8 cellular contexts compared by ENCODE assay signal in the genomic region with DNA sequence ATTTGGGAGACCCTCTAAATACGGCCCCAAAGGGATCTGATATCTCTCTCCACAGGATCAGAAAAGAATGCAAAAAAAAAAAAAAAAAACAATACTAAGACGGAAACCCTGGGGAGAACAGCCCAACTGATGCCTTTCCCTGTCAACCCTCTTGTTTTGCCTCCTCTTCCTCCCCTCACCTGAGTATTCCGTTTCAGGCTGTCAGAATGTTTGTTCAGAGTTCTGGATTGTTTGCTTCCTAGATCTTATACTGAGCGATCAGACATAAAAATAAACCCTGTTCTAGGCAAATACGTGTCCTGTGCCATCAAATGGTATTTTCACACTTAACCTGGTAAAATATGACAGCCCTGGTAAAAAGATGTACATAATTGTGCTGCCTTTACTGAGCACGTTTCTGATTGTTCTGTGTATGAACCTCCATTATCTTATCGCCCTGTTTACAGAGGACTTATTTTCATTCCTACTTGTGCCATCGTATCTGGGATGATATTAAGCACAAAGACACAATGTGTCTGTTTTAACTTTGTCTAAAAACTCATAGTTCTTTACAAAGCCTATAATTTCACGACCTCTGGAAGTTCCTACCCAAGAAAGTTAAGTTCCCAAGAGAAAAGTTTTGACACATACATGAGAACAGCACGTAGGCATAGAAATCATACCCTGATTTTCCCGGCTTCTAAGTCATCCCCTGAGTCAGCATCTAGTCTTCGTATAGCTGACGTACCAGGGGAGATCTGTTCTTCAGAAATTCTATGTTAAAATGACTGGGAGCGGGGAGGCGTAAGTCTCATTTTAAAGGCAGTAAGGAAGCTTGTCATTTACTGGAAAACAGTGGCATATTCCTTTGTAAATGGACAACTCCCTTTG. TPM values are rescaled to one million over a fixed set of nuclear protein-coding genes. Genes with fewer than 3 reads are reported as not detected.
A peak's percentile ranks its signal among the peaks of the same experiment; 100 is the strongest.
DNase-seq lines count a peak whose midpoint lies in the region; ATAC-seq and TF ChIP-seq lines count a peak whose summit lies in the region.

No MANE protein-coding gene starts in this region.

- CTCF ChIA-PET in Caco-2 (lab: Charles Lee): interaction anchor here (0.7 to 1.5 kb wide), 4 partner anchors 32 to 86 kb away, joined by 3 to 7 read pairs (median 5); no protein-coding TSS in a partner anchor
- CTCF ChIA-PET in T-cell (lab: Charles Lee): interaction anchor here (0.5 to 3.0 kb wide), 20 partner anchors 13 to 207 kb away, joined by 3 to 31 read pairs (median 4); no protein-coding TSS in a partner anchor

- H3K27me3 Mint-ChIP-seq in Caco-2 (ENCODE audit: insufficient read depth, unreplicated experiment) (no peaks in the 10 kb centered on the region), T-cell (no peaks in the 10 kb centered on the region)

- H3K9me3 Mint-ChIP-seq in Caco-2 (ENCODE audit: unreplicated experiment): no peaks in the 10 kb centered on the region
- H3K9me3 Mint-ChIP-seq in T-cell: no peaks in the 10 kb centered on the region

- no peak for ATAC-seq in T-cell (replicated peaks in 1 of 4)

- DNase-seq in Caco-2 (no peak), RKO (ENCODE audit: low spot score) (peak; percentile 97), epithelial cell of esophagus (ENCODE audit: low read depth) (peak; percentile 69), pons (ENCODE audit: low spot score) (peak; percentile 47), T-cell (no peak), NCI-H2171 (lab: John Stamatoyannopoulos, UW) (no peak), HCEC 1CT (no peak)
- DNase-seq in activated CD4-positive, CD25-positive, alpha-beta regulatory T cell treated with anti-CD3 and anti-CD28 coated beads, Interleukin-2, amount 50 U/mL, for 72 hours: no peak

- BruUV-seq in Caco-2 (replicated peaks; lab: Mats Ljungman, UMichigan): no TSS peak

- H3K4me1 Mint-ChIP-seq in Caco-2 (ENCODE audit: low read depth, unreplicated experiment) (peaks cover 46% of the 10 kb centered on the region), T-cell (peaks cover 0 to 7% (median 4%) of the 10 kb centered on the region in 3 donors)

- peak overlapping the region; percentile 74 for H3K4me3 Mint-ChIP-seq in Caco-2 (ENCODE audit: unreplicated experiment)
- H3K4me3 Mint-ChIP-seq in T-cell: no peak overlapping the region

- POLR2A ChIA-PET in Caco-2 (lab: Charles Lee) (interaction anchor here (0.5 to 1.2 kb wide), 4 partner anchors 57 to 281 kb away, joined by 3 to 5 read pairs (median 4); no protein-coding TSS in a partner anchor), T-cell (lab: Charles Lee) (interaction anchor here in 1 of 2 donors (0.6 to 1.0 kb wide), 3 partner anchors 71 to 240 kb away, joined by 3 read pairs; no protein-coding TSS in a partner anchor)

- no peaks in the 10 kb centered on the region for H3K9me3 ChIP-seq in Caco-2

- peak overlapping the region; percentile 45 for H3K4me3 ChIP-seq in Caco-2 (ENCODE audit: low read depth, low read length)
- H3K4me3 ChIP-seq in epithelial cell of esophagus (ENCODE audit: low read length): peak overlapping the region; percentile 43

- H3K36me3 Mint-ChIP-seq in Caco-2 (ENCODE audit: insufficient read depth, unreplicated experiment) (peaks cover 47% of the 10 kb centered on the region), T-cell (no peaks in the 10 kb centered on the region)

- intact Hi-C loops in Caco-2 (cut with micrococcal nuclease; ENCODE audit: unreplicated experiment): loop anchor here (1.0 to 2.0 kb wide), 3 partner anchors 32 to 113 kb away; no protein-coding TSS in a partner anchor

- TF ChIP-seq CTCF in Caco-2 (IDR thresholded peaks at IDR 0.05; ENCODE audit: insufficient read depth in 1 of 2, low read depth in 1 of 2, low read length in 1 of 2, severe bottlenecking in 1 of 2, unreplicated experiment in 1 of 2) (no peak), epithelial cell of esophagus (IDR thresholded peaks at IDR 0.05; ENCODE audit: insufficient read depth, low read depth, low read length, missing control alignments) (no peak)

- H3K27me3 ChIP-seq in Caco-2 (replicated peaks; ENCODE audit: control insufficient read depth, insufficient read depth, low read length): no peaks in the 10 kb centered on the region

- H3K4me1 ChIP-seq in Caco-2: peaks cover 39% of the 10 kb centered on the region

- peak overlapping the region; percentile 97 for H3K27ac Mint-ChIP-seq in Caco-2 (ENCODE audit: unreplicated experiment)
- H3K27ac Mint-ChIP-seq in T-cell: no peak overlapping the region

- no peaks in the 10 kb centered on the region for H3K36me3 ChIP-seq in Caco-2 (ENCODE audit: control insufficient read depth, insufficient read depth, low read length)

RNA-seq across cellular contexts. Expression of a gene that starts 0.9 kb away (rescaled TPM):
- 72.7 and 74.1 TPM in 2 replicates for total RNA-seq in Caco-2 (2022)
- 10 to 100 TPM; 38.7 to 72.3 (median 58.2) TPM for total RNA-seq in T-cell

Comparison
In these comparisons a context has a peak if more than half of its experiments do, and no peak if none do; other contexts are left out.
1. DNase-seq: peak in RKO (single experiment), epithelial cell of esophagus (single experiment) and pons (single experiment); none in Caco-2 (0 of 2), T-cell (0 of 34), activated CD4-positive, CD25-positive, alpha-beta regulatory T cell treated with anti-CD3 and anti-CD28 coated beads, Interleukin-2, amount 50 U/mL, for 72 hours (single experiment), NCI-H2171 (single experiment) and HCEC 1CT (single experiment).